ENCODE assay signal across 25 cellular contexts in the genomic region with DNA sequence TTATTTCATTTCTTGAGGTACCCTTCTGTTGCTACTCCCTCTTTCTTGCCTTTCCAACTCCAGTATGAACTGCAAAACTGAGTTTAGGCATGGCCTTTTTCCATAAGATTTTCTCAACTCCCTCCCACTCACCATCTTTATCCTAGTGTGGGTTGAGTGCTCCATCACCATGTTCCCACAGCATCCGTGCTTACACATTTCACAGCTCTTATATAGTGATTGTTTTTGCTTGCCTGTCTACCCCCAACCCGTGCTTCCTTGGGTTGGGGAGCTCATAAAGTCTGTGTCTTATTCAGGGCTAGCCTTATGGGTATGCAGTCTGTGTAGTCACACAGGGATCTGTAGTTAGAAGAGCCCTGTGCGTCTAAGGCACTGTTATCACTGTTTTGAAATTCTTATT.
"Had no signal": no experiment of that assay in that cellular context is flagged by ENCODE, and none has a peak within 500 bp of the region (broad histone marks: within the 10 kb centered on the region; RNA-seq: fewer than 3 reads in every experiment).

No MANE protein-coding gene starts in this region.

- H3K4me1 ChIP-seq: left lung, lower lobe of right lung, parathyroid adenoma, suprapubic skin, upper lobe of right lung had no signal

- H3K27ac ChIP-seq: left lung, lower lobe of right lung, parathyroid adenoma, psoas muscle, skin epidermis, stomach, suprapubic skin, thoracic aorta, tibial artery, upper lobe of right lung had no signal

- ATAC-seq: left colon; left lung; lower lobe of right lung; naive thymus-derived CD8-positive, alpha-beta T cell; psoas muscle; right cardiac atrium; sciatic nerve; stimulated activated naive B cell treated with anti-CD40 and anti-IgM and Interleukin-4, amounts not matched to agents 10 μg/mL and 1 μg/mL and 100 μg/mL, for 72 hours; stimulated activated naive CD8-positive, alpha-beta T cell treated with anti-CD3 and anti-CD28 coated beads, Interleukin-15, Interleukin-2, amounts not matched to agents 100 U/mL and 50 U/mL, for 24 hours; upper lobe of right lung had no signal

- H3K9me3 ChIP-seq: left lung, lower lobe of right lung, psoas muscle, stomach, suprapubic skin, thoracic aorta, tibial artery, upper lobe of right lung had no signal

- DNase-seq: kidney; left colon; left lung; lower lobe of right lung; mammary epithelial cell; mesenchymal stem cell; naive thymus-derived CD8-positive, alpha-beta T cell; nucleus accumbens; psoas muscle; right cardiac atrium; stimulated activated CD4-positive, alpha-beta T cell treated with anti-CD3 and anti-CD28 coated beads, Interleukin-12 subunit alpha, Interleukin-12 subunit beta, amount 100 ng/mL, for 4 hours; stimulated activated CD4-positive, alpha-beta T cell treated with anti-CD3 and anti-CD28 coated beads, Interleukin-15, amount 100 ng/mL, for 24 hours; stimulated activated CD4-positive, alpha-beta T cell treated with anti-CD3 and anti-CD28 coated beads, Interleukin-2, amount 100 ng/mL, for 24 hours; stimulated activated CD4-positive, alpha-beta T cell treated with anti-CD3 and anti-CD28 coated beads, Interleukin-4, amount 100 ng/mL, for 1 hour; stimulated activated naive B cell treated with anti-CD40 and anti-IgM and Interleukin-4, amounts not matched to agents 10 μg/mL and 1 μg/mL and 100 μg/mL, for 72 hours; stimulated activated naive CD8-positive, alpha-beta T cell treated with anti-CD3 and anti-CD28 coated beads, Interleukin-15, Interleukin-2, amounts not matched to agents 100 U/mL and 50 U/mL, for 24 hours; stomach; tibial artery; trophoblast cell; upper lobe of right lung had no signal

- H3K36me3 ChIP-seq: left lung, lower lobe of right lung, stomach, suprapubic skin, thoracic aorta, tibial artery, upper lobe of right lung had no signal

- H3K4me3 ChIP-seq: left lung, lower lobe of right lung, psoas muscle, skin epidermis, stomach, suprapubic skin, thoracic aorta, tibial artery, upper lobe of right lung had no signal
